ENCODE assay signal across 29 cellular contexts in genomic region chr1:26413031-26413430, GRCh38. TPM values are rescaled to one million over a fixed set of nuclear protein-coding genes. Genes with fewer than 3 reads are reported as not detected.
DNase-seq lines count a peak whose midpoint lies in the region; FAIRE-seq and TF ChIP-seq lines count a peak whose summit lies in the region.
"Had no signal": no experiment of that assay in that cellular context is flagged by ENCODE, and none has a peak within 500 bp of the region (broad histone marks: within the 10 kb centered on the region; RNA-seq: fewer than 3 reads in every experiment).

No MANE protein-coding gene starts in this region.

- no peak overlapping the region for H2BK12ac ChIP-seq in H1 (ENCODE audit: low read depth, low read length)

- H2AK5ac ChIP-seq in H1 (ENCODE audit: low read depth, low read length) (no peak overlapping the region), mesendoderm (ENCODE audit: low read length) (peak overlapping the region; percentile 97)

- H4K8ac ChIP-seq in H1 (ENCODE audit: extremely low read depth, insufficient read depth, low read length) = no peak overlapping the region
- H4K8ac ChIP-seq in mesendoderm (ENCODE audit: low read depth, low read length) = no peak overlapping the region

- peak overlapping the region; percentile 74 for H2BK20ac ChIP-seq in H1 (ENCODE audit: low read length)

- no peak for FAIRE-seq in H1 (lab: Jason Lieb, UNC)
- FAIRE-seq: bronchial epithelial cell, GM12891, keratinocyte had no signal

- H3K4me1 ChIP-seq in HUES48 (ENCODE audit: control insufficient read depth, insufficient read depth, low read length) (peaks cover 61% of the 10 kb centered on the region), H1 (replicated peaks in 1 of 4; ENCODE audit: control insufficient read depth in 3 of 4, insufficient read depth in 4 of 4, low read length in 3 of 4) (peaks cover 11 to 37% (median 18%) of the 10 kb centered on the region in 4 experiments), mesendoderm (ENCODE audit: control insufficient read depth, low read depth, low read length) (peaks cover 27% of the 10 kb centered on the region), OCI-LY7 (ENCODE audit: insufficient read depth, low read length, poor library complexity, severe bottlenecking) (peaks cover 15% of the 10 kb centered on the region)
- H3K4me1 ChIP-seq: BLaER1, left ventricle myocardium inferior, thyroid gland had no signal

- TF ChIP-seq CTCF in H1 (IDR thresholded peaks at IDR 0.05; ENCODE audit: control extremely low read depth in 1 of 3, insufficient read depth in 1 of 3, low read depth in 1 of 3, low read length in 3 of 3) = no peak
- no peak for TF ChIP-seq CTCF in OCI-LY7 (conservative IDR thresholded peaks at IDR 0.05; ENCODE audit: low read length)

- BruUV-seq in OCI-LY7 (replicated peaks; lab: Mats Ljungman, UMichigan) = no TSS peak

- H2BK5ac ChIP-seq in H1 (ENCODE audit: low read depth, low read length) (peak overlapping the region; percentile 99; the same call in 1 of the 2 replicates), mesendoderm (ENCODE audit: low read length) (peak overlapping the region; percentile 96)

- H3K23ac ChIP-seq in H1 (ENCODE audit: insufficient read length) = no peak overlapping the region
- H3K23ac ChIP-seq in mesendoderm (ENCODE audit: low read length) = peak overlapping the region; percentile 82

- H3K4me3 ChIP-seq in HUES48 (ENCODE audit: low read depth, low read length) (peak overlapping the region; percentile 100), H1 (ENCODE audit: extremely low read depth in 1 of 4, insufficient read depth in 2 of 4, low read depth in 3 of 4, low read length in 4 of 4) (peak overlapping the region; percentile 78 to 98 (median 89)), mesendoderm (ENCODE audit: low read length) (peak overlapping the region; percentile 46), OCI-LY7 (ENCODE audit: low read depth, low read length, poor library complexity, severe bottlenecking) (no peak overlapping the region)
- H3K4me3 ChIP-seq: BLaER1, left ventricle myocardium inferior, thyroid gland had no signal

- H4K5ac ChIP-seq in H1 (ENCODE audit: insufficient read length, low read depth, low read length) = peak overlapping the region; percentile 63
- H4K5ac ChIP-seq in mesendoderm (ENCODE audit: low read length) = no peak overlapping the region

- H3K23me2 ChIP-seq in H1 (ENCODE audit: low read depth, low read length) = peaks cover 31% of the 10 kb centered on the region

- peak overlapping the region; percentile 94 for H4K91ac ChIP-seq in H1 (replicated peaks; ENCODE audit: insufficient read length, low read length)

- no peak overlapping the region for H3K14ac ChIP-seq in H1 (ENCODE audit: insufficient read length)

- DNase-seq in H1 (ENCODE audit: low read depth in 1 of 2, low spot score in 2 of 2) (no peak), mesendoderm (peak; percentile 25), NCI-H345 (lab: John Stamatoyannopoulos, UW) (no peak), OCI-LY7 (ENCODE audit: low spot score) (no peak), RKO (ENCODE audit: low spot score) (no peak)
- no peak for DNase-seq in activated naive CD4-positive, alpha-beta T cell treated with Interleukin-2 at 50 U/mL for 16 hours
- DNase-seq: activated CD4-positive, alpha-beta T cell treated with anti-CD3 and anti-CD28 coated beads for 48 hours; DMS153; hippocampal formation; Kasumi-1; left ventricle myocardium inferior; mesenchymal stem cell; NCI-H1417 treated with DMSO at 0.1 percent for 48 hours; NCI-H2029 treated with DMSO at 0.1 percent for 48 hours; NCI-H2227 treated with DMSO at 0.1 percent for 48 hours; NCI-H526 treated with DMSO at 0.1 percent for 48 hours; occipital lobe; stimulated activated CD4-positive, alpha-beta T cell treated with anti-CD3 and anti-CD28 coated beads, Interleukin-4, amount 100 ng/mL, for 1 hour; T-helper 9 cell; thyroid gland had no signal

- peak in 1 of 2 experiments; percentile 47; a peak in 1 of 3 replicates for TF ChIP-seq POLR2A in H1 (IDR thresholded peaks at IDR 0.05; ENCODE audit: control extremely low read depth in 1 of 2, low read depth in 2 of 2, low read length in 2 of 2)

- H3K79me2 ChIP-seq in H1 (ENCODE audit: control insufficient read depth in 1 of 2, insufficient read depth in 2 of 2, low read length in 2 of 2) = peaks cover 12 to 68% of the 10 kb centered on the region in 2 experiments; a peak in 3 of 4 replicates
- peaks cover 55% of the 10 kb centered on the region for H3K79me2 ChIP-seq in mesendoderm (ENCODE audit: control insufficient read depth, insufficient read depth, low read length)
- no peaks in the 10 kb centered on the region for H3K79me2 ChIP-seq in OCI-LY7 (ENCODE audit: insufficient read depth, low read depth, low read length)

- H3K4me2 ChIP-seq in H1 (ENCODE audit: insufficient read depth in 1 of 2, low read depth in 2 of 2, low read length in 2 of 2) (peak overlapping the region; percentile 92 to 94), mesendoderm (ENCODE audit: low read length) (peak overlapping the region; percentile 73), OCI-LY7 (ENCODE audit: low read length) (no peak overlapping the region)
- H3K4me2 ChIP-seq: BLaER1 had no signal

- POLR2A ChIA-PET in H1 (lab: Charles Lee; ENCODE audit: partially characterized antibody) = interaction anchor here (0.6 to 6.4 kb wide), 26 partner anchors 8 to 224 kb away, joined by 3 to 166 read pairs (median 4); partner anchors contain the start of genes DHDDS and HMGN2
- POLR2A ChIA-PET in OCI-LY7 (lab: Charles Lee) = no interaction called here

- peak overlapping the region; percentile 87 for H3K4ac ChIP-seq in H1 (replicated peaks; ENCODE audit: insufficient read length, low read depth, low read length)
- peak overlapping the region; percentile 40 for H3K4ac ChIP-seq in mesendoderm (ENCODE audit: low read depth, low read length)

- H3K36me3 ChIP-seq in HUES48 (ENCODE audit: control insufficient read depth, insufficient read depth, low read length) (peaks cover 58% of the 10 kb centered on the region), H1 (ENCODE audit: control insufficient read depth in 2 of 4, insufficient read depth in 4 of 4, low read length in 3 of 4) (peaks cover 13 to 63% (median 27%) of the 10 kb centered on the region in 4 experiments), mesendoderm (ENCODE audit: control insufficient read depth, insufficient read depth, low read length) (peaks cover 2% of the 10 kb centered on the region), OCI-LY7 (ENCODE audit: insufficient read depth, low read length) (no peaks in the 10 kb centered on the region)
- H3K36me3 ChIP-seq: BLaER1, left ventricle myocardium inferior, thyroid gland had no signal

- no peak overlapping the region for H2AFZ ChIP-seq in H1 (ENCODE audit: low read length)
- no peak overlapping the region for H2AFZ ChIP-seq in OCI-LY7 (ENCODE audit: low read length)

- H3K79me1 ChIP-seq in H1 (ENCODE audit: low read depth, low read length) = no peaks in the 10 kb centered on the region; the same call in 1 of the 2 replicates
- peaks cover 12% of the 10 kb centered on the region for H3K79me1 ChIP-seq in mesendoderm (ENCODE audit: low read length)

- no peaks in the 10 kb centered on the region for H3K9me3 ChIP-seq in HUES48 (ENCODE audit: control insufficient read depth, insufficient read depth, low read length)
- no peaks in the 10 kb centered on the region for H3K9me3 ChIP-seq in H1 (ENCODE audit: insufficient read depth in 2 of 2, low read depth in 1 of 2, low read length in 1 of 2)
- H3K9me3 ChIP-seq in OCI-LY7 (ENCODE audit: low read length) = no peaks in the 10 kb centered on the region
- H3K9me3 ChIP-seq: left ventricle myocardium inferior, thyroid gland had no signal

- 13% methylated on average over 1 of the region's 1 CpG; no CpG with 5 or more reads in 1 of the 2 experiments for WGBS in H1 (ENCODE audit: extremely low coverage in 1 of 2, insufficient coverage in 1 of 2, insufficient read length in 1 of 2, insufficient replicate concordance in 2 of 2, low coverage in 1 of 2, low lambda C conversion rate in 2 of 2, missing lambda C conversion rate in 1 of 2), 2 experiments
- no CpG with 5 or more reads among the region's 1 CpG for WGBS in mesendoderm (ENCODE audit: extremely low coverage, insufficient coverage, low lambda C conversion rate)

- H3K27ac ChIP-seq in HUES48 (ENCODE audit: low read depth, low read length) (peak overlapping the region; percentile 95), H1 (ENCODE audit: low read depth, low read length) (peak overlapping the region; percentile 68), mesendoderm (ENCODE audit: low read depth, low read length) (peak overlapping the region; percentile 98), OCI-LY7 (ENCODE audit: low read depth, low read length, poor library complexity, severe bottlenecking) (no peak overlapping the region)
- H3K27ac ChIP-seq: BLaER1, left ventricle myocardium inferior, thyroid gland had no signal

- no peaks in the 10 kb centered on the region for H3K27me3 ChIP-seq in HUES48 (ENCODE audit: control insufficient read depth, insufficient read depth, low read length)
- no peaks in the 10 kb centered on the region for H3K27me3 ChIP-seq in H1 (replicated peaks in 1 of 4; ENCODE audit: control insufficient read depth in 3 of 4, extremely low read depth in 1 of 4, insufficient read depth in 3 of 4, low read length in 3 of 4)
- H3K27me3 ChIP-seq in mesendoderm (ENCODE audit: insufficient read depth, low read length, poor library complexity) = no peaks in the 10 kb centered on the region

- H2BK120ac ChIP-seq in H1 (replicated peaks; ENCODE audit: low read depth, low read length) (peak overlapping the region; percentile 97), mesendoderm (ENCODE audit: low read depth, low read length) (peak overlapping the region; percentile 68)

- no peak for TF ChIP-seq EP300 in H1 (IDR thresholded peaks at IDR 0.05; ENCODE audit: borderline replicate concordance in 1 of 2, low read depth in 2 of 2, low read length in 2 of 2)

- H2BK15ac ChIP-seq in H1 (ENCODE audit: low read length) (no peak overlapping the region), mesendoderm (replicated peaks; ENCODE audit: low read depth) (no peak overlapping the region)

- H3K9me2 ChIP-seq in OCI-LY7 (ENCODE audit: insufficient read depth, low read length) = no peaks in the 10 kb centered on the region

- H3K18ac ChIP-seq in H1 (ENCODE audit: extremely low read depth, low read length) (peak overlapping the region; percentile 99), mesendoderm (ENCODE audit: low read length) (peak overlapping the region; percentile 54)

- TF ChIP-seq RAD21 in H1 (IDR thresholded peaks at IDR 0.05 in 1 of 2, conservative IDR thresholded peaks at IDR 0.05 in 1 of 2; ENCODE audit: low read depth in 2 of 2, low read length in 2 of 2) = no peak

- H3K56ac ChIP-seq in H1 (replicated peaks; ENCODE audit: insufficient read length, low read depth, low read length) = no peak overlapping the region
- H3K56ac ChIP-seq in mesendoderm (ENCODE audit: low read length) = peak overlapping the region; percentile 87

- intact Hi-C loops in OCI-LY7 (cut with micrococcal nuclease; ENCODE audit: unreplicated experiment) = loop anchor here (10.0 kb wide), 1 partner anchor 308 kb away; no protein-coding TSS in a partner anchor

- H3K9ac ChIP-seq in HUES48 (ENCODE audit: low read depth, low read length) = peak overlapping the region; percentile 59
- peak overlapping the region in 3 of 4 experiments; percentile 30 to 91 (median 46); a peak in 4 of 7 replicates for H3K9ac ChIP-seq in H1 (replicated peaks in 1 of 4; ENCODE audit: extremely low read depth in 1 of 4, low read depth in 3 of 4, low read length in 3 of 4)
- peak overlapping the region; percentile 75 for H3K9ac ChIP-seq in mesendoderm (ENCODE audit: low read length)
- H3K9ac ChIP-seq: BLaER1 had no signal

- H4K20me1 ChIP-seq in H1 (replicated peaks in 1 of 2; ENCODE audit: control insufficient read depth in 1 of 2, insufficient read depth in 2 of 2, low read length in 2 of 2) = peaks cover 5 to 14% of the 10 kb centered on the region in 2 experiments
- no peaks in the 10 kb centered on the region for H4K20me1 ChIP-seq in OCI-LY7 (ENCODE audit: insufficient read depth, low read length)

- CTCF ChIA-PET in H1 (lab: Charles Lee; ENCODE audit: partially characterized antibody) = interaction anchor here (1.2 to 1.7 kb wide), 3 partner anchors 18 to 27 kb away, joined by 3 to 8 read pairs (median 5); no protein-coding TSS in a partner anchor
- CTCF ChIA-PET in OCI-LY7 (lab: Charles Lee; ENCODE audit: unreplicated experiment) = no interaction called here

RNA-seq across cellular contexts. Expression of gene LIN28A, which starts 2.4 kb away (rescaled TPM):
- 1,467 and 1,486 TPM in 2 replicates for total RNA-seq in H1 (2021; fragmentation: NEBNext Ultra II Directional; extraction: Animal tissue kit (Norgen Biotek cat#: 25700))
- 313 and 403 TPM in 2 replicates for polyA plus RNA-seq in H1 (2011; rRNA removed)
- polyA plus RNA-seq in H1 (2011; cell fraction: cytosol; rRNA removed) = 514 TPM
- polyA plus RNA-seq in H1 (2011; cell fraction: nucleus; rRNA removed) = 204 TPM
- polyA plus RNA-seq in H1 (2012, experiment 1 of 2) = 820 to 1,133 TPM (median 823 TPM) in 4 replicates
- polyA plus RNA-seq in H1 (2012, experiment 2 of 2) = 884 TPM
- 655 TPM for polyA plus RNA-seq in H1 (2013, experiment 1 of 2)
- 668 TPM for polyA plus RNA-seq in H1 (2013, experiment 2 of 2)
- polyA minus RNA-seq in H1 (2011; rRNA and poly(A)+ RNA removed) = 998 and 1,147 TPM in 2 replicates
- 878 TPM for polyA minus RNA-seq in H1 (2011; cell fraction: cytosol; rRNA and poly(A)+ RNA removed)
- 369 TPM for polyA minus RNA-seq in H1 (2011; cell fraction: nucleus; rRNA and poly(A)+ RNA removed)
- 665 TPM for polyA plus RNA-seq in mesendoderm (2013, experiment 1 of 2)
- 652 TPM for polyA plus RNA-seq in mesendoderm (2013, experiment 2 of 2)
- not detected in 2 replicates for total RNA-seq in OCI-LY7 (2014; rRNA removed; shearing (Covaris generic))
- not detected in 2 replicates for total RNA-seq in OCI-LY7 (2022)
- total RNA-seq: activated CD8-positive, alpha-beta memory T cell treated with anti-CD3 and anti-CD28 coated beads for 36 hours; bronchial epithelial cell; left ventricle myocardium inferior; myocyte; occipital lobe; pulmonary artery endothelial cell; RPMI7951; thyroid gland had no signal
- polyA plus RNA-seq: keratinocyte had no signal

RNA-seq across cellular contexts. Expression of gene DHDDS, which starts 19.1 kb away (rescaled TPM):
- 44.6 and 48.0 TPM in 2 replicates for total RNA-seq in H1 (2021; fragmentation: NEBNext Ultra II Directional; extraction: Animal tissue kit (Norgen Biotek cat#: 25700))
- polyA plus RNA-seq in H1 (2011; rRNA removed) = 28.3 and 30.1 TPM in 2 replicates
- polyA plus RNA-seq in H1 (2011; cell fraction: cytosol; rRNA removed) = 43.4 TPM
- 34.7 TPM for polyA plus RNA-seq in H1 (2011; cell fraction: nucleus; rRNA removed)
- 42.6 to 51.6 TPM (median 44.8 TPM) in 4 replicates for polyA plus RNA-seq in H1 (2012, experiment 1 of 2)
- 37.7 TPM for polyA plus RNA-seq in H1 (2012, experiment 2 of 2)
- 24.3 TPM for polyA plus RNA-seq in H1 (2013, experiment 1 of 2)
- 21.4 TPM for polyA plus RNA-seq in H1 (2013, experiment 2 of 2)
- 56.8 TPM in 2 replicates for polyA minus RNA-seq in H1 (2011; rRNA and poly(A)+ RNA removed)
- 23.6 TPM for polyA minus RNA-seq in H1 (2011; cell fraction: cytosol; rRNA and poly(A)+ RNA removed)
- 56.6 TPM for polyA minus RNA-seq in H1 (2011; cell fraction: nucleus; rRNA and poly(A)+ RNA removed)
- 26.4 TPM for polyA plus RNA-seq in mesendoderm (2013, experiment 1 of 2)
- polyA plus RNA-seq in mesendoderm (2013, experiment 2 of 2) = 25.9 TPM
- total RNA-seq in OCI-LY7 (2014; rRNA removed; shearing (Covaris generic)) = 33.2 and 39.0 TPM in 2 replicates
- total RNA-seq in OCI-LY7 (2022) = 43.4 and 45.1 TPM in 2 replicates

RNA-seq across cellular contexts. Expression of gene ZNF683, which starts 40.5 kb away (rescaled TPM):
- total RNA-seq in H1 (2021; fragmentation: NEBNext Ultra II Directional; extraction: Animal tissue kit (Norgen Biotek cat#: 25700)) = not detected in 2 replicates
- not detected in 2 replicates for polyA plus RNA-seq in H1 (2011; rRNA removed)
- polyA plus RNA-seq in H1 (2011; cell fraction: cytosol; rRNA removed) = not detected
- not detected for polyA plus RNA-seq in H1 (2011; cell fraction: nucleus; rRNA removed)
- not detected in 4 replicates for polyA plus RNA-seq in H1 (2012, experiment 1 of 2)
- polyA plus RNA-seq in H1 (2012, experiment 2 of 2) = not detected
- polyA plus RNA-seq in H1 (2013, experiment 1 of 2) = not detected
- not detected for polyA plus RNA-seq in H1 (2013, experiment 2 of 2)
- not detected in 2 replicates for polyA minus RNA-seq in H1 (2011; rRNA and poly(A)+ RNA removed)
- polyA minus RNA-seq in H1 (2011; cell fraction: cytosol; rRNA and poly(A)+ RNA removed) = not detected
- polyA minus RNA-seq in H1 (2011; cell fraction: nucleus; rRNA and poly(A)+ RNA removed) = not detected
- 1.4 TPM for polyA plus RNA-seq in mesendoderm (2013, experiment 1 of 2)
- 1.5 TPM for polyA plus RNA-seq in mesendoderm (2013, experiment 2 of 2)
- not detected in 2 replicates for total RNA-seq in OCI-LY7 (2014; rRNA removed; shearing (Covaris generic))
- total RNA-seq in OCI-LY7 (2022) = not detected in 2 replicates
- total RNA-seq: bronchial epithelial cell, left ventricle myocardium inferior, myocyte, occipital lobe, pulmonary artery endothelial cell, RPMI7951 had no signal
- polyA plus RNA-seq: keratinocyte had no signal

RNA-seq across cellular contexts. Expression of gene CRYBG2, which starts 59.1 kb away (rescaled TPM):
- total RNA-seq in H1 (2021; fragmentation: NEBNext Ultra II Directional; extraction: Animal tissue kit (Norgen Biotek cat#: 25700)) = 17.0 and 22.2 TPM in 2 replicates
- 14.2 and 22.1 TPM in 2 replicates for polyA plus RNA-seq in H1 (2011; rRNA removed)
- polyA plus RNA-seq in H1 (2011; cell fraction: cytosol; rRNA removed) = 16.1 TPM
- 35.5 TPM for polyA plus RNA-seq in H1 (2011; cell fraction: nucleus; rRNA removed)
- polyA plus RNA-seq in H1 (2012, experiment 1 of 2) = 11.8 to 18.8 TPM (median 17.2 TPM) in 4 replicates
- polyA plus RNA-seq in H1 (2012, experiment 2 of 2) = 11.2 TPM
- polyA plus RNA-seq in H1 (2013, experiment 1 of 2) = 7.4 TPM
- 7.6 TPM for polyA plus RNA-seq in H1 (2013, experiment 2 of 2)
- 6.0 and 7.1 TPM in 2 replicates for polyA minus RNA-seq in H1 (2011; rRNA and poly(A)+ RNA removed)
- polyA minus RNA-seq in H1 (2011; cell fraction: cytosol; rRNA and poly(A)+ RNA removed) = 11.9 TPM
- 11.7 TPM for polyA minus RNA-seq in H1 (2011; cell fraction: nucleus; rRNA and poly(A)+ RNA removed)
- polyA plus RNA-seq in mesendoderm (2013, experiment 1 of 2) = 3.8 TPM
- polyA plus RNA-seq in mesendoderm (2013, experiment 2 of 2) = 4.4 TPM
- 1.3 and 4.4 TPM in 2 replicates for total RNA-seq in OCI-LY7 (2014; rRNA removed; shearing (Covaris generic))
- total RNA-seq in OCI-LY7 (2022) = 3.0 and 5.5 TPM in 2 replicates
- total RNA-seq: left ventricle myocardium inferior, myocyte, pulmonary artery endothelial cell, RPMI7951, thyroid gland had no signal

RNA-seq across cellular contexts. Expression of gene HMGN2, which starts 59.2 kb away (rescaled TPM):
- total RNA-seq in H1 (2021; fragmentation: NEBNext Ultra II Directional; extraction: Animal tissue kit (Norgen Biotek cat#: 25700)) = 452 and 453 TPM in 2 replicates
- 144 and 254 TPM in 2 replicates for polyA plus RNA-seq in H1 (2011; rRNA removed)
- 207 TPM for polyA plus RNA-seq in H1 (2011; cell fraction: cytosol; rRNA removed)
- 139 TPM for polyA plus RNA-seq in H1 (2011; cell fraction: nucleus; rRNA removed)
- 401 to 512 TPM (median 449 TPM) in 4 replicates for polyA plus RNA-seq in H1 (2012, experiment 1 of 2)
- polyA plus RNA-seq in H1 (2012, experiment 2 of 2) = 287 TPM
- 455 TPM for polyA plus RNA-seq in H1 (2013, experiment 1 of 2)
- polyA plus RNA-seq in H1 (2013, experiment 2 of 2) = 462 TPM
- polyA minus RNA-seq in H1 (2011; rRNA and poly(A)+ RNA removed) = 78.8 and 84.2 TPM in 2 replicates
- 84.5 TPM for polyA minus RNA-seq in H1 (2011; cell fraction: cytosol; rRNA and poly(A)+ RNA removed)
- 135 TPM for polyA minus RNA-seq in H1 (2011; cell fraction: nucleus; rRNA and poly(A)+ RNA removed)
- polyA plus RNA-seq in mesendoderm (2013, experiment 1 of 2) = 909 TPM
- polyA plus RNA-seq in mesendoderm (2013, experiment 2 of 2) = 895 TPM
- total RNA-seq in OCI-LY7 (2014; rRNA removed; shearing (Covaris generic)) = 649 and 817 TPM in 2 replicates
- 990 and 1,017 TPM in 2 replicates for total RNA-seq in OCI-LY7 (2022)

Comparison
In these comparisons a context has a peak if more than half of its experiments do, and no peak if none do; other contexts are left out.
1. RNA of gene LIN28A, which starts 2.4 kb away (total RNA-seq): 1,467 to 1,486 TPM in H1; not detected in OCI-LY7; every median in the first group is over 1,000 times any median in the second.
2. Peak in every context shown above with its lines, with median percentiles within 50 percentile points of each other: H3K9ac ChIP-seq.